ENCODE assay signal across 18 cellular contexts in genomic region chr1:155947292-155947691, GRCh38. TPM values are rescaled to one million over a fixed set of nuclear protein-coding genes. Genes with fewer than 3 reads are reported as not detected.
A peak's percentile ranks its signal among the peaks of the same experiment; 100 is the strongest.
DNase-seq lines count a peak whose midpoint lies in the region; ATAC-seq and TF ChIP-seq lines count a peak whose summit lies in the region.
"Had no signal": no experiment of that assay in that cellular context is flagged by ENCODE, and none has a peak within 500 bp of the region (broad histone marks: within the 10 kb centered on the region; RNA-seq: fewer than 3 reads in every experiment).

No MANE protein-coding gene starts in this region.

- no peaks in the 10 kb centered on the region for H3K27me3 Mint-ChIP-seq in CD4-positive, CD25-positive, alpha-beta regulatory T cell
- no peaks in the 10 kb centered on the region for H3K27me3 Mint-ChIP-seq in activated T-helper 17 cell treated with anti-CD3 and anti-CD28 coated beads, Interleukin-2, amount 50 U/mL, for 72 hours
- H3K27me3 Mint-ChIP-seq in natural killer cell treated with Interleukin-12 subunit alpha and Interleukin-12 subunit beta and Interleukin-15 and Interleukin-18, amount 100 ng/mL, for 72 hours: no peaks in the 10 kb centered on the region

- ATAC-seq in CD4-positive, CD25-positive, alpha-beta regulatory T cell (ENCODE audit: low read depth in 2 of 2): no peak
- ATAC-seq in activated T-helper 17 cell treated with anti-CD3 and anti-CD28 coated beads, Interleukin-2, amount 50 U/mL, for 72 hours (replicated peaks): no peak
- no peak for ATAC-seq in natural killer cell treated with Interleukin-12 subunit alpha and Interleukin-12 subunit beta and Interleukin-15 and Interleukin-18, amount 100 ng/mL, for 72 hours
- ATAC-seq: heart right ventricle had no signal

- H3K27ac Mint-ChIP-seq in CD4-positive, CD25-positive, alpha-beta regulatory T cell: peak overlapping the region; percentile 93 to 97 (median 94)
- H3K27ac Mint-ChIP-seq in activated T-helper 17 cell treated with anti-CD3 and anti-CD28 coated beads, Interleukin-2, amount 50 U/mL, for 72 hours: peak overlapping the region; percentile 86
- H3K27ac Mint-ChIP-seq in natural killer cell treated with Interleukin-12 subunit alpha and Interleukin-12 subunit beta and Interleukin-15 and Interleukin-18, amount 100 ng/mL, for 72 hours: peak overlapping the region; percentile 92 to 99

- H3K36me3 Mint-ChIP-seq in CD4-positive, CD25-positive, alpha-beta regulatory T cell: peaks cover 14% of the 10 kb centered on the region
- H3K36me3 Mint-ChIP-seq in activated T-helper 17 cell treated with anti-CD3 and anti-CD28 coated beads, Interleukin-2, amount 50 U/mL, for 72 hours (ENCODE audit: low read depth): peaks cover 71% of the 10 kb centered on the region
- peaks cover 12% of the 10 kb centered on the region for H3K36me3 Mint-ChIP-seq in natural killer cell treated with Interleukin-12 subunit alpha and Interleukin-12 subunit beta and Interleukin-15 and Interleukin-18, amount 100 ng/mL, for 72 hours

- H3K4me1 Mint-ChIP-seq in CD4-positive, CD25-positive, alpha-beta regulatory T cell: peaks cover 11 to 50% (median 27%) of the 10 kb centered on the region in 4 donors
- peaks cover 18% of the 10 kb centered on the region for H3K4me1 Mint-ChIP-seq in activated T-helper 17 cell treated with anti-CD3 and anti-CD28 coated beads, Interleukin-2, amount 50 U/mL, for 72 hours
- H3K4me1 Mint-ChIP-seq in natural killer cell treated with Interleukin-12 subunit alpha and Interleukin-12 subunit beta and Interleukin-15 and Interleukin-18, amount 100 ng/mL, for 72 hours (ENCODE audit: low read depth in 2 of 2): peaks cover 13 to 33% of the 10 kb centered on the region in 2 donors

- H3K9me3 Mint-ChIP-seq in CD4-positive, CD25-positive, alpha-beta regulatory T cell: no peaks in the 10 kb centered on the region
- no peaks in the 10 kb centered on the region for H3K9me3 Mint-ChIP-seq in activated T-helper 17 cell treated with anti-CD3 and anti-CD28 coated beads, Interleukin-2, amount 50 U/mL, for 72 hours
- H3K9me3 Mint-ChIP-seq in natural killer cell treated with Interleukin-12 subunit alpha and Interleukin-12 subunit beta and Interleukin-15 and Interleukin-18, amount 100 ng/mL, for 72 hours: no peaks in the 10 kb centered on the region

- 88% methylated on average over 4 of the region's 4 CpGs for WGBS in suprapubic skin

- no peak for TF ChIP-seq CTCF in GM13977 (IDR thresholded peaks at IDR 0.05; ENCODE audit: extremely low read depth, insufficient read depth, missing control alignments)
- no peak for TF ChIP-seq CTCF in suprapubic skin (IDR thresholded peaks at IDR 0.05)

- H3K4me3 Mint-ChIP-seq in CD4-positive, CD25-positive, alpha-beta regulatory T cell: peak overlapping the region in 2 of 4 donors; percentile 69 to 83
- peak overlapping the region; percentile 69 for H3K4me3 Mint-ChIP-seq in activated T-helper 17 cell treated with anti-CD3 and anti-CD28 coated beads, Interleukin-2, amount 50 U/mL, for 72 hours
- peak overlapping the region; percentile 94 for H3K4me3 Mint-ChIP-seq in natural killer cell treated with Interleukin-12 subunit alpha and Interleukin-12 subunit beta and Interleukin-15 and Interleukin-18, amount 100 ng/mL, for 72 hours

- peak overlapping the region; percentile 87 for H3K27ac ChIP-seq in CD4-positive, CD25-positive, alpha-beta regulatory T cell (ENCODE audit: insufficient read depth, low read length, poor library complexity, severe bottlenecking)
- no peak overlapping the region for H3K27ac ChIP-seq in suprapubic skin
- H3K27ac ChIP-seq: coronary artery, uterus had no signal

- H3K36me3 ChIP-seq in CD4-positive, CD25-positive, alpha-beta regulatory T cell (ENCODE audit: control insufficient read depth, insufficient read depth, low read length): peaks cover 47% of the 10 kb centered on the region
- H3K36me3 ChIP-seq in suprapubic skin: peaks cover 59% of the 10 kb centered on the region
- H3K36me3 ChIP-seq: uterus had no signal

- peaks cover 33% of the 10 kb centered on the region for H3K4me1 ChIP-seq in CD4-positive, CD25-positive, alpha-beta regulatory T cell (ENCODE audit: control insufficient read depth, insufficient read depth, low read length, poor library complexity, severe bottlenecking)
- peaks cover 14% of the 10 kb centered on the region for H3K4me1 ChIP-seq in suprapubic skin
- H3K4me1 ChIP-seq: uterus had no signal

- DNase-seq in CD4-positive, CD25-positive, alpha-beta regulatory T cell: no peak
- DNase-seq in GM13977 (ENCODE audit: low spot score) (peak; percentile 28), T-helper 9 cell (no peak), islet precursor cell (no peak), suprapubic skin (ENCODE audit: low spot score in 2 of 2) (no peak)
- DNase-seq in natural killer cell treated with Interleukin-12 subunit alpha and Interleukin-12 subunit beta and Interleukin-15 and Interleukin-18, amount 100 ng/mL, for 72 hours (ENCODE audit: low spot score): no peak
- DNase-seq: esophagus squamous epithelium; GDM1; GOT3; heart right ventricle; KBM-7; NCI-H1694 treated with DMSO at 0.1 percent for 48 hours; NCI-H510A treated with DMSO at 0.1 percent for 48 hours; stimulated activated CD4-positive, alpha-beta T cell treated with anti-CD3 and anti-CD28 coated beads, Interleukin-2, amount 100 ng/mL, for 48 hours; uterus had no signal

- no peak for TF ChIP-seq POLR2A in suprapubic skin (IDR thresholded peaks at IDR 0.05)

- no peaks in the 10 kb centered on the region for H3K9me3 ChIP-seq in CD4-positive, CD25-positive, alpha-beta regulatory T cell (ENCODE audit: control insufficient read depth in 2 of 2, low read length in 2 of 2)
- no peaks in the 10 kb centered on the region for H3K9me3 ChIP-seq in suprapubic skin
- H3K9me3 ChIP-seq: esophagus squamous epithelium, heart right ventricle, uterus had no signal

- in situ Hi-C loops in GM13977 (cut with MboI; ENCODE audit: low pct_unique_long_range_greater_than_20kb, low sequenced_read_pairs, unreplicated experiment): no loop called here

- no peak overlapping the region for H3K4me3 ChIP-seq in CD4-positive, CD25-positive, alpha-beta regulatory T cell (ENCODE audit: low read depth, low read length)
- no peak overlapping the region for H3K4me3 ChIP-seq in suprapubic skin
- H3K4me3 ChIP-seq: coronary artery, esophagus squamous epithelium, heart right ventricle, uterus had no signal

- no peaks in the 10 kb centered on the region for H3K27me3 ChIP-seq in CD4-positive, CD25-positive, alpha-beta regulatory T cell (ENCODE audit: control insufficient read depth, insufficient read depth, low read length)
- H3K27me3 ChIP-seq in suprapubic skin: no peaks in the 10 kb centered on the region
- H3K27me3 ChIP-seq: esophagus squamous epithelium, heart right ventricle, uterus had no signal

- no peak for TF ChIP-seq EP300 in suprapubic skin (IDR thresholded peaks at IDR 0.05)

RNA-seq across cellular contexts. Expression of gene RXFP4, which starts 5.9 kb away (rescaled TPM):
- not detected for total RNA-seq in CD4-positive, CD25-positive, alpha-beta regulatory T cell
- polyA plus RNA-seq in CD4-positive, CD25-positive, alpha-beta regulatory T cell: 1 to 10 TPM in 1 of 4 donors, under 1 TPM in 1, not detected in 2; 0.32 to 1.4 TPM
- not detected for total RNA-seq in activated T-helper 17 cell treated with anti-CD3 and anti-CD28 coated beads, Interleukin-2, amount 50 U/mL, for 72 hours
- total RNA-seq in natural killer cell treated with Interleukin-12 subunit alpha and Interleukin-12 subunit beta and Interleukin-15 and Interleukin-18, amount 100 ng/mL, for 72 hours: not detected
- total RNA-seq in suprapubic skin: not detected
- total RNA-seq: esophagus squamous epithelium, heart right ventricle, renal cortical epithelial cell, uterus had no signal

RNA-seq across cellular contexts. Expression of gene KHDC4, which starts 13.1 kb away (rescaled TPM):
- 60.1 TPM for total RNA-seq in CD4-positive, CD25-positive, alpha-beta regulatory T cell
- 10 to 100 TPM in 1 of 4 donors, 1 to 10 TPM in 3; 7.4 to 10.8 (median 8.3) TPM for polyA plus RNA-seq in CD4-positive, CD25-positive, alpha-beta regulatory T cell
- 100 to 1,000 TPM in 1 of 2 donors, 10 to 100 TPM in 1; 67.5 to 109 TPM for total RNA-seq in activated T-helper 17 cell treated with anti-CD3 and anti-CD28 coated beads, Interleukin-2, amount 50 U/mL, for 72 hours
- 10 to 100 TPM; 47.6 to 96.0 TPM for total RNA-seq in natural killer cell treated with Interleukin-12 subunit alpha and Interleukin-12 subunit beta and Interleukin-15 and Interleukin-18, amount 100 ng/mL, for 72 hours
- total RNA-seq in suprapubic skin: 100 to 1,000 TPM in 1 of 4 donors, 10 to 100 TPM in 3; 33.6 to 116 (median 50.3) TPM

RNA-seq across cellular contexts. Expression of gene ARHGEF2, which starts 31.1 kb away (rescaled TPM):
- 108 TPM for total RNA-seq in CD4-positive, CD25-positive, alpha-beta regulatory T cell
- polyA plus RNA-seq in CD4-positive, CD25-positive, alpha-beta regulatory T cell: 10 to 100 TPM; 16.1 to 19.2 (median 16.3) TPM
- 100 to 1,000 TPM; 108 to 205 TPM for total RNA-seq in activated T-helper 17 cell treated with anti-CD3 and anti-CD28 coated beads, Interleukin-2, amount 50 U/mL, for 72 hours
- 100 to 1,000 TPM; 205 to 234 TPM for total RNA-seq in natural killer cell treated with Interleukin-12 subunit alpha and Interleukin-12 subunit beta and Interleukin-15 and Interleukin-18, amount 100 ng/mL, for 72 hours
- 10 to 100 TPM; 13.7 to 42.1 (median 20.6) TPM for total RNA-seq in suprapubic skin

RNA-seq across cellular contexts. Expression of gene RIT1, which starts 36.1 kb away (rescaled TPM):
- total RNA-seq in CD4-positive, CD25-positive, alpha-beta regulatory T cell: 55.8 TPM
- 10 to 100 TPM; 25.0 to 32.1 (median 29.0) TPM for polyA plus RNA-seq in CD4-positive, CD25-positive, alpha-beta regulatory T cell
- total RNA-seq in activated T-helper 17 cell treated with anti-CD3 and anti-CD28 coated beads, Interleukin-2, amount 50 U/mL, for 72 hours: 10 to 100 TPM; 28.1 to 79.8 TPM
- 10 to 100 TPM; 29.4 to 40.2 TPM for total RNA-seq in natural killer cell treated with Interleukin-12 subunit alpha and Interleukin-12 subunit beta and Interleukin-15 and Interleukin-18, amount 100 ng/mL, for 72 hours
- 10 to 100 TPM; 18.1 to 30.8 (median 23.8) TPM for total RNA-seq in suprapubic skin
